In genomic region chr4:155675709-155676429, GRCh38 we compare ENCODE assay signal across 8 cellular contexts. TPM values are rescaled to one million over a fixed set of nuclear protein-coding genes. Genes with fewer than 3 reads are reported as not detected.
DNase-seq lines count a peak whose midpoint lies in the region; ATAC-seq and TF ChIP-seq lines count a peak whose summit lies in the region.

No MANE protein-coding gene starts in this region.

- peaks cover 0 to 3% of the 10 kb centered on the region in 2 experiments; a peak in 2 of 4 replicates for H3K4me1 ChIP-seq in SK-N-SH (ENCODE audit: control insufficient read depth in 1 of 2, insufficient read depth in 2 of 2, low read depth in 1 of 2, low read length in 1 of 2)
- peaks cover 0 to 83% (median 32%) of the 10 kb centered on the region in 12 donors for H3K4me1 ChIP-seq in heart left ventricle
- peaks cover 0 to 12% of the 10 kb centered on the region in 2 donors for H3K4me1 ChIP-seq in uterus

- no peaks in the 10 kb centered on the region for H3K79me2 ChIP-seq in SK-N-SH (ENCODE audit: insufficient read depth)

- CTCF ChIA-PET in SK-N-SH (lab: Yijun Ruan, JAX), result interaction anchor here (0.9 to 1.3 kb wide), 3 partner anchors 16 to 232 kb away, joined by 3 to 4 read pairs (median 3); no protein-coding TSS in a partner anchor

- no peak overlapping the region for H2AFZ ChIP-seq in SK-N-SH (ENCODE audit: low read depth)

- H3K4me3 ChIP-seq in SK-N-SH (ENCODE audit: low read depth in 2 of 2, low read length in 1 of 2) (no peak overlapping the region), heart left ventricle (peak overlapping the region in 7 of 12 donors; percentile 2 to 29 (median 14)), uterus (no peak overlapping the region)

- TF ChIP-seq CTCF in SK-N-SH (IDR thresholded peaks at IDR 0.05) (no peak), heart left ventricle (IDR thresholded peaks at IDR 0.05) (no peak), uterus (IDR thresholded peaks at IDR 0.05) (no peak)

- no peak for TF ChIP-seq EP300 in SK-N-SH (IDR thresholded peaks at IDR 0.05; ENCODE audit: borderline replicate concordance in 1 of 2, low read depth in 1 of 2, low read length in 1 of 2)

- H3K27ac ChIP-seq in SK-N-SH (ENCODE audit: low read depth in 2 of 2, low read length in 1 of 2) (no peak overlapping the region), heart left ventricle (peak overlapping the region; percentile 5 to 96 (median 52)), uterus (peak overlapping the region; percentile 72 to 75)

- DNase-seq in SK-N-SH (no peak), Kasumi-1 (lab: John Stamatoyannopoulos, UW) (peak; percentile 88 to 93), heart left ventricle (no peak), uterus (peak in 1 of 2 donors; percentile 23), DMS153 (lab: John Stamatoyannopoulos, UW) (no peak), NCI-H146 (lab: John Stamatoyannopoulos, UW) (no peak)

- TF ChIP-seq POLR2A in heart left ventricle (IDR thresholded peaks at IDR 0.05), result no peak
- TF ChIP-seq POLR2A in uterus (IDR thresholded peaks at IDR 0.05), result no peak

- TF ChIP-seq RAD21 in SK-N-SH (IDR thresholded peaks at IDR 0.05; ENCODE audit: low read length), result no peak

- no peaks in the 10 kb centered on the region for H3K9me3 ChIP-seq in SK-N-SH
- no peaks in the 10 kb centered on the region for H3K9me3 ChIP-seq in heart left ventricle
- no peaks in the 10 kb centered on the region for H3K9me3 ChIP-seq in uterus

- 25% methylated on average over 2 of the region's 2 CpGs for WGBS in SK-N-SH (ENCODE audit: low lambda C conversion rate)
- WGBS in heart left ventricle, 4 donors, result 7 to 16% (median 11%) methylated on average over 2 of the region's 2 CpGs

- H3K27me3 ChIP-seq in SK-N-SH (ENCODE audit: insufficient read depth) (no peaks in the 10 kb centered on the region), heart left ventricle (no peaks in the 10 kb centered on the region), uterus (no peaks in the 10 kb centered on the region)

- ATAC-seq in SK-N-SH treated with all-trans-retinoic acid at 6 μM for 48 hours (no peak), heart left ventricle (peak; percentile 34 to 47 (median 42)), GM19452 (IDR thresholded peaks at IDR 0.05; ENCODE audit: unreplicated experiment) (no peak)

- POLR2A ChIA-PET in SK-N-SH (lab: Yijun Ruan, JAX), result interaction anchor here (0.9 kb wide), 1 partner anchor 9 kb away, joined by 3 read pairs; the partner anchor contains the start of gene GUCY1A1

- no peak overlapping the region for H3K9ac ChIP-seq in SK-N-SH

- no peaks in the 10 kb centered on the region for H3K9me2 ChIP-seq in SK-N-SH

- no peaks in the 10 kb centered on the region for H3K36me3 ChIP-seq in SK-N-SH (replicated peaks in 1 of 2; ENCODE audit: control insufficient read depth in 1 of 2, insufficient read depth in 2 of 2, low read length in 1 of 2)
- H3K36me3 ChIP-seq in heart left ventricle, result peaks cover 0 to under 1% (median 0%) of the 10 kb centered on the region in 9 donors
- H3K36me3 ChIP-seq in uterus, result peaks cover 0 to 3% of the 10 kb centered on the region in 2 donors

- intact Hi-C loops in heart left ventricle (cut with DNase I), result loop anchor here in 3 of 10 donors (10.0 kb wide), 2 partner anchors 89 to 99 kb away; no protein-coding TSS in a partner anchor
- intact Hi-C loops in uterus (cut with DNase I; ENCODE audit: low total_unique reads), result no loop called here

- H3F3A ChIP-seq in SK-N-SH (replicated peaks; ENCODE audit: insufficient read depth), result no peaks in the 10 kb centered on the region

- H4K20me1 ChIP-seq in SK-N-SH (ENCODE audit: insufficient read depth), result no peaks in the 10 kb centered on the region

- H3K4me2 ChIP-seq in SK-N-SH, result no peak overlapping the region

TF ChIP-seq in SK-N-SH treated with all-trans-retinoic acid at 6 μM for 48 hours, 23 proteins besides CTCF, POLR2A, EP300 and RAD21:
- TF ChIP-seq ZNF565 (CRISPR knock-in tag; conservative IDR thresholded peaks at IDR 0.05; ENCODE audit: low read depth) (no peak), ESRRG (CRISPR knock-in tag; IDR thresholded peaks at IDR 0.05) (no peak), CSRNP3 (CRISPR knock-in tag; IDR thresholded peaks at IDR 0.05) (no peak), RARB (CRISPR knock-in tag; IDR thresholded peaks at IDR 0.05) (no peak), OSR1 (CRISPR knock-in tag; IDR thresholded peaks at IDR 0.05) (no peak), ISL1 (CRISPR knock-in tag; IDR thresholded peaks at IDR 0.05) (0 out of 2 replicates have a peak, but pooled peaks have one; percentile 14), ARNTL (CRISPR knock-in tag; IDR thresholded peaks at IDR 0.05; ENCODE audit: borderline replicate concordance, low read depth) (no peak), TCF4 (CRISPR knock-in tag; IDR thresholded peaks at IDR 0.05; ENCODE audit: borderline replicate concordance) (no peak), CSDC2 (CRISPR knock-in tag; IDR thresholded peaks at IDR 0.05) (0 out of 2 replicates have a peak, but pooled peaks have one; percentile 37)

TF ChIP-seq in SK-N-SH, 30 proteins besides CTCF, POLR2A, EP300 and RAD21:
- TF ChIP-seq FOXM1 (IDR thresholded peaks at IDR 0.05; ENCODE audit: low read depth) (no peak), MXI1 (IDR thresholded peaks at IDR 0.05; ENCODE audit: low read depth, low read length) (no peak), GABPA (IDR thresholded peaks at IDR 0.05; ENCODE audit: low read depth) (no peak), USF1 (IDR thresholded peaks at IDR 0.05; ENCODE audit: borderline replicate concordance, low read depth) (no peak), EZH2phosphoT487 (IDR thresholded peaks at IDR 0.05; ENCODE audit: borderline replicate concordance, low read depth) (no peak), USF2 (IDR thresholded peaks at IDR 0.05; ENCODE audit: borderline replicate concordance, low read depth, low read length) (no peak), RXRA (IDR thresholded peaks at IDR 0.05; ENCODE audit: borderline replicate concordance, low read depth) (no peak), GATA2 (CRISPR knock-in tag; IDR thresholded peaks at IDR 0.05) (no peak), POLR2AphosphoS5 (IDR thresholded peaks at IDR 0.05; ENCODE audit: low read depth, low read length) (no peak), SMC3 (IDR thresholded peaks at IDR 0.05; ENCODE audit: low read depth, low read length) (no peak), TEAD4 (IDR thresholded peaks at IDR 0.05; ENCODE audit: borderline replicate concordance, insufficient read depth) (no peak), MEF2A (IDR thresholded peaks at IDR 0.05; ENCODE audit: borderline replicate concordance, low read depth) (no peak), REST (IDR thresholded peaks at IDR 0.05; ENCODE audit: low read depth, low read length) (no peak), YY1 (IDR thresholded peaks at IDR 0.05; ENCODE audit: low read depth) (no peak), FOSL2 (IDR thresholded peaks at IDR 0.05; ENCODE audit: borderline replicate concordance, low read depth) (no peak), JUND (IDR thresholded peaks at IDR 0.05) (no peak), TAF1 (IDR thresholded peaks at IDR 0.05; ENCODE audit: borderline replicate concordance, low read depth, low read length) (no peak)
TF ChIP-seq in SK-N-SH: peak in this region for 0.

RNA-seq across cellular contexts. Expression of gene GUCY1A1, which starts 9.2 kb away (rescaled TPM):
- polyA plus RNA-seq in SK-N-SH (2012; rRNA removed) (0.03 and 0.18 TPM in 2 replicates), heart left ventricle (10 to 100 TPM in 1 of 2 donors, 1 to 10 TPM in 1; 7.7 to 13.2 TPM)
- 0.08 and 0.25 TPM in 2 replicates for polyA plus RNA-seq in SK-N-SH (2012; cell fraction: cytosol; rRNA removed)
- 0.07 and 0.16 TPM in 2 replicates for polyA plus RNA-seq in SK-N-SH (2012; cell fraction: nucleus; rRNA removed)
- total RNA-seq in heart left ventricle (100 to 1,000 TPM in 1 of 9 donors, 10 to 100 TPM in 8; 44.0 to 103 (median 68.3) TPM), uterus (100 to 1,000 TPM in 1 of 4 donors, 10 to 100 TPM in 3; 23.8 to 160 (median 42.8) TPM)

Comparison
In these comparisons a context has a peak if more than half of its experiments do, and no peak if none do; other contexts are left out.
1. ATAC-seq: peak in heart left ventricle (4 of 4); none in SK-N-SH treated with all-trans-retinoic acid at 6 μM for 48 hours (single experiment) and GM19452 (single experiment).
2. DNase-seq: peak in Kasumi-1 (2 of 2); none in SK-N-SH (single experiment), heart left ventricle (0 of 5), DMS153 (single experiment) and NCI-H146 (single experiment).
3. H3K27ac ChIP-seq: peak in heart left ventricle (12 of 12) and uterus (2 of 2); none in SK-N-SH (0 of 2).
4. H3K4me3 ChIP-seq: peak in heart left ventricle (7 of 12); none in SK-N-SH (0 of 2) and uterus (0 of 2).